18 cellular contexts compared by ENCODE assay signal in the genomic region with DNA sequence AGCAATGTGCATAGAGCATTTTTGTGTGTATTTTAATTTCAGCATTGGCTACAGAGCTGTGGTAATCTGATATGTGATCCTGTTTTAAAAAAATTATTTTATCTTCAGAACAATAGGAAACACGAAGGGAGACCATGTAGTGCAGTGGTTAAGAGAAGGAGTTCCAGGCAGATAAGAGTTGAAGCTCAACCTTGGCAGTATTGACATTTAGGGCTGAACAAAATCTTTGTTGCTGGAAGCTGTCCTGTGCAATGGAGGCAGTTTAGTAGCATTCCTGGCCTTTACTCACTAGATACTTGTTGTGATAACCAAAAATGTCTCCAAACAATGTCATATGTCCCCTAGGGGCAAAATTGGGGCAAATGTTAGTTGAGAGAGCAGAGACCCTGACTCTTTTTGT.
"Had no signal": no experiment of that assay in that cellular context is flagged by ENCODE, and none has a peak within 500 bp of the region (broad histone marks: within the 10 kb centered on the region; RNA-seq: fewer than 3 reads in every experiment).

No MANE protein-coding gene starts in this region.

- H3K27ac Mint-ChIP-seq: activated CD4-positive, alpha-beta T cell treated with anti-CD3 and anti-CD28 coated beads, Interleukin-2, amount 10 ng/mL, durations not matched to agents 24 days and 14 days; activated CD8-positive, alpha-beta T cell treated with anti-CD3 and anti-CD28 coated beads, Interleukin-2, amount 10 ng/mL, durations not matched to agents 7 days and 5 days; nephron; progenitor cell of endocrine pancreas had no signal

- H3K27me3 Mint-ChIP-seq: activated CD4-positive, alpha-beta T cell treated with anti-CD3 and anti-CD28 coated beads, Interleukin-2, amount 10 ng/mL, durations not matched to agents 24 days and 14 days; progenitor cell of endocrine pancreas had no signal

- H3K9me3 Mint-ChIP-seq: nephron had no signal

- H3K27me3 ChIP-seq: right atrium auricular region, transverse colon had no signal

- FAIRE-seq: kidney had no signal

- H3K27ac ChIP-seq: left ventricle myocardium inferior, right atrium auricular region, skin epidermis, transverse colon had no signal

- ATAC-seq: activated CD8-positive, alpha-beta T cell treated with anti-CD3 and anti-CD28 coated beads, Interleukin-2, amount 10 ng/mL, durations not matched to agents 7 days and 5 days; esophagus mucosa; stimulated activated naive CD8-positive, alpha-beta T cell treated with anti-CD3 and anti-CD28 coated beads, Interleukin-15, Interleukin-2, amounts not matched to agents 100 U/mL and 50 U/mL, for 24 hours had no signal

- H3K4me3 Mint-ChIP-seq: activated CD4-positive, alpha-beta T cell treated with anti-CD3 and anti-CD28 coated beads, Interleukin-2, amount 10 ng/mL, durations not matched to agents 24 days and 14 days; activated CD8-positive, alpha-beta T cell treated with anti-CD3 and anti-CD28 coated beads, Interleukin-2, amount 10 ng/mL, durations not matched to agents 7 days and 5 days; nephron had no signal

- H3K36me3 ChIP-seq: left ventricle myocardium inferior, right atrium auricular region, transverse colon had no signal

- H3K9me3 ChIP-seq: left ventricle myocardium inferior, right atrium auricular region, transverse colon had no signal

- H3K4me3 ChIP-seq: left ventricle myocardium inferior, right atrium auricular region, skin epidermis, transverse colon had no signal

- DNase-seq: activated CD4-positive, alpha-beta T cell treated with anti-CD3 and anti-CD28 coated beads, Interleukin-2, amount 10 ng/mL, durations not matched to agents 24 days and 14 days; activated CD4-positive, CD25-positive, alpha-beta regulatory T cell; activated CD8-positive, alpha-beta T cell treated with anti-CD3 and anti-CD28 coated beads, Interleukin-2, amount 10 ng/mL, durations not matched to agents 7 days and 5 days; activated naive CD4-positive, alpha-beta T cell treated with anti-CD3 and anti-CD28 coated beads, Interleukin-2, amount 50 U/mL, for 16 hours; hippocampal formation; kidney; left ventricle myocardium inferior; mesenchymal stem cell; occipital lobe; stimulated activated CD4-positive, alpha-beta T cell treated with anti-CD3 and anti-CD28 coated beads, Interleukin-15, amount 100 ng/mL, for 24 hours; stimulated activated CD4-positive, alpha-beta T cell treated with anti-CD3 and anti-CD28 coated beads, Interleukin-4, amount 100 ng/mL, for 1 hour; stimulated activated naive CD8-positive, alpha-beta T cell treated with anti-CD3 and anti-CD28 coated beads, Interleukin-15, Interleukin-2, amounts not matched to agents 100 U/mL and 50 U/mL, for 24 hours; transverse colon had no signal
